8 cellular contexts compared by ENCODE assay signal in genomic region chr20:20869161-20869560, GRCh38.
"Had no signal": no experiment of that assay in that cellular context is flagged by ENCODE, and none has a peak within 500 bp of the region (broad histone marks: within the 10 kb centered on the region; RNA-seq: fewer than 3 reads in every experiment).

No MANE protein-coding gene starts in this region.

- ATAC-seq: GM12878 had no signal

- DNase-seq: GDM1, GF-D8 had no signal

- FAIRE-seq: G401.6, GM12878, GM12891, GM12892, GM18507, GM19239 had no signal

- H3K4me3 ChIP-seq: GM12878 had no signal
